In the genomic region with DNA sequence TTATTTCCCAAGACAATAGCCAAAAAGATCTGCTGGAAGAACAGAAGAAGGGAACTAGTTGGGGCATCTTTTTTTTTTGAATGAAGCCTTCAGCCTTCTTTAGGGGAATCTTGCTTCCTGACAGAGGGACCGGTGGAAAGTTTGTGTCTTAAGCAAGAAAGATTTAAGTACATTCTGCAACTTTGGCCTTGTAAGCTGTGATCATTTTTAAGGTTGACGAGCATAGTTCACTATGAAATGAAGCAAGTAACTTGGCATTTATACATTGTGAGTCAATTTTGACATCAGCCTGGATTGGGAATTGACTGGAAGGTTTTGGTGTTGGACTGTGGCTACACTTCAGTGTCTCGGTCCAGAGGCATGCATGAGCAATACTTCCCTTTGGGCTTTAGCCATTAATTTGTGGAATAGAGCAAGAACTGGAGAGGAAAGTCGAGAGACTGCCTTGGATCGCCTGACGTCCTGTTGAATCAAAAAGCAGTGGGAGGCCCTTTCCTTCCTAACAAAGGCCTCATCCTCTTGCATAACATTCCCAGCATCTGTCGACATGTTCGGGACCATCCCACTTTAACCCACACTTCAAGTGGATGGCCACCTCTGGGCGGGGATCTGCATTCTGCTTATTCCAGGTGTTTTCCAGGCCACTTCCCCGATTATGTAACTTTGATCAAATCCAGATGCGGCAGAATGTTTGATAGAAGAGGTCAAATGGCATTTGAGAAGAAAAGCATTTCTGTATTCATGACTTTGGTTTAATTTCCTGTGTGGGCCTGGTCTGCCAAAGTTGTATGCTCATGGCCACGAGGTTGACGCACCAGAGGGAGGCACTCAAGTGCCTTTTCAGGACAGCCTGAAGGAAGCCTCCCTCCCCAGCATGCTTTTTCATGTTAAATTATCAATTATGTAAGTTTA, we compare ENCODE assay signal across 9 cellular contexts. TPM values are rescaled to one million over a fixed set of nuclear protein-coding genes. Genes with fewer than 3 reads are reported as not detected.
DNase-seq lines count a peak whose midpoint lies in the region; ATAC-seq and TF ChIP-seq lines count a peak whose summit lies in the region.
"Had no signal": no experiment of that assay in that cellular context is flagged by ENCODE, and none has a peak within 500 bp of the region (broad histone marks: within the 10 kb centered on the region; RNA-seq: fewer than 3 reads in every experiment).

No MANE protein-coding gene starts in this region.

- no peaks in the 10 kb centered on the region for H3K27me3 Mint-ChIP-seq in MCF 10A (ENCODE audit: insufficient read depth, unreplicated experiment)
- H3K27me3 Mint-ChIP-seq: stimulated activated naive CD8-positive, alpha-beta T cell treated with anti-CD3 and anti-CD28 coated beads, Interleukin-15, Interleukin-2, amounts not matched to agents 100 ng/mL and 50 ng/mL, for 24 hours had no signal

- H3K4me3 Mint-ChIP-seq in MCF 10A (ENCODE audit: unreplicated experiment): peak overlapping the region; percentile 59
- H3K4me3 Mint-ChIP-seq: stimulated activated naive CD8-positive, alpha-beta T cell treated with anti-CD3 and anti-CD28 coated beads, Interleukin-15, Interleukin-2, amounts not matched to agents 100 ng/mL and 50 ng/mL, for 24 hours had no signal

- no peaks in the 10 kb centered on the region for H3K36me3 ChIP-seq in stomach

- peaks cover 38% of the 10 kb centered on the region for H3K36me3 Mint-ChIP-seq in MCF 10A (ENCODE audit: insufficient read depth, unreplicated experiment)

- H3K4me1 Mint-ChIP-seq in MCF 10A (ENCODE audit: insufficient read depth, unreplicated experiment): peaks cover 53% of the 10 kb centered on the region

- no TSS peak for BruUV-seq in MCF 10A (replicated peaks; lab: Mats Ljungman, UMichigan)

- TF ChIP-seq CTCF in MCF 10A (IDR thresholded peaks at IDR 0.05; ENCODE audit: unreplicated experiment): no peak
- no peak for TF ChIP-seq CTCF in stomach (IDR thresholded peaks at IDR 0.05)

- WGBS in stomach, 5 donors: 46 to 60% (median 60%) methylated on average over 13 of the region's 13 CpGs

- no peaks in the 10 kb centered on the region for H3K9me3 ChIP-seq in stomach

- no peak overlapping the region for H3K4me3 ChIP-seq in stomach

- no peak for ATAC-seq in HG03565 (IDR thresholded peaks at IDR 0.05; ENCODE audit: unreplicated experiment)
- ATAC-seq in GM18517 (IDR thresholded peaks at IDR 0.05; ENCODE audit: unreplicated experiment): no peak

- H3K27ac ChIP-seq in stomach: peak overlapping the region; percentile 51 to 92 (median 90)

- peaks cover 30 to 86% (median 65%) of the 10 kb centered on the region in 4 donors for H3K4me1 ChIP-seq in stomach

- POLR2A ChIA-PET in MCF 10A (lab: Yijun Ruan, JAX): interaction anchor here (0.6 to 3.1 kb wide), 7 partner anchors 10 to 76 kb away, joined by 3 to 77 read pairs (median 9); a partner anchor contains a TSS

- H3K27ac Mint-ChIP-seq in MCF 10A (ENCODE audit: low read depth, unreplicated experiment): peak overlapping the region; percentile 90
- H3K27ac Mint-ChIP-seq: stimulated activated naive CD8-positive, alpha-beta T cell treated with anti-CD3 and anti-CD28 coated beads, Interleukin-15, Interleukin-2, amounts not matched to agents 100 ng/mL and 50 ng/mL, for 24 hours had no signal

- no peak for TF ChIP-seq POLR2A in stomach (IDR thresholded peaks at IDR 0.05)

- H3K27me3 ChIP-seq in stomach: no peaks in the 10 kb centered on the region

- CTCF ChIA-PET in MCF 10A (lab: Yijun Ruan, JAX): interaction anchor here (0.6 to 3.1 kb wide), 4 partner anchors 18 to 563 kb away, joined by 3 to 17 read pairs (median 4); no protein-coding TSS in a partner anchor

- TF ChIP-seq EP300 in stomach (IDR thresholded peaks at IDR 0.05): peak; percentile 70

- H3K9me3 Mint-ChIP-seq in MCF 10A (ENCODE audit: unreplicated experiment): no peaks in the 10 kb centered on the region
- H3K9me3 Mint-ChIP-seq: stimulated activated naive CD8-positive, alpha-beta T cell treated with anti-CD3 and anti-CD28 coated beads, Interleukin-15, Interleukin-2, amounts not matched to agents 100 ng/mL and 50 ng/mL, for 24 hours had no signal

- intact Hi-C loops in MCF 10A (cut with micrococcal nuclease): loop anchor here (1.0 kb wide), 2 partner anchors 10 to 66 kb away; no protein-coding TSS in a partner anchor
- intact Hi-C loops in stomach (cut with DNase I; ENCODE audit: low total_unique reads): no loop called here

- DNase-seq in HPDE6-E6E7 (ENCODE audit: extremely low spot score) (peak; percentile 71), MCF 10A (ENCODE audit: unreplicated experiment) (peak; percentile 98), iPS-NIHi7 (ENCODE audit: extremely low spot score) (peak; percentile 72), stomach (peak; percentile 44), NCI-H526 (lab: John Stamatoyannopoulos, UW) (no peak), NCI-H1048 (lab: John Stamatoyannopoulos, UW) (no peak)

RNA-seq across cellular contexts. Expression of a gene that starts 12.5 kb away (rescaled TPM):
- 67.5 TPM in 2 replicates for total RNA-seq in MCF 10A (2022)
- total RNA-seq in stomach: 10 to 100 TPM; 36.2 to 95.9 (median 61.4) TPM
- polyA plus RNA-seq in stomach: 10 to 100 TPM; 19.0 to 34.2 (median 31.0) TPM

RNA-seq across cellular contexts. Expression of a gene that starts 49.0 kb away (rescaled TPM):
- total RNA-seq in MCF 10A (2022) (not detected in 2 replicates), stomach (not detected)
- polyA plus RNA-seq in stomach: not detected

Comparison
In these comparisons a context has a peak if more than half of its experiments do, and no peak if none do; other contexts are left out.
1. DNase-seq: peak in HPDE6-E6E7 (single experiment), MCF 10A (single experiment), iPS-NIHi7 (single experiment) and stomach (single experiment); none in NCI-H526 (0 of 2) and NCI-H1048 (single experiment).